ENCODE assay signal across 16 cellular contexts in genomic region chr9:112168197-112168596, GRCh38. TPM values are rescaled to one million over a fixed set of nuclear protein-coding genes. Genes with fewer than 3 reads are reported as not detected.
DNase-seq lines count a peak whose midpoint lies in the region; ATAC-seq and TF ChIP-seq lines count a peak whose summit lies in the region.
"Had no signal": no experiment of that assay in that cellular context is flagged by ENCODE, and none has a peak within 500 bp of the region (broad histone marks: within the 10 kb centered on the region; RNA-seq: fewer than 3 reads in every experiment).

No MANE protein-coding gene starts in this region.

- TF ChIP-seq CTCF in foreskin keratinocyte (conservative IDR thresholded peaks at IDR 0.05) (no peak), transverse colon (IDR thresholded peaks at IDR 0.05) (no peak), prostate gland (IDR thresholded peaks at IDR 0.05) (no peak)

- ATAC-seq in T-cell (replicated peaks in 1 of 4) (peak in 3 of 4 experiments; percentile 34 to 67 (median 64)), foreskin keratinocyte (no peak)

- peaks cover 25% of the 10 kb centered on the region for H3K4me1 Mint-ChIP-seq in activated naive CD4-positive, alpha-beta T cell treated with anti-CD3 and anti-CD28 coated beads for 36 hours (ENCODE audit: low read depth)
- H3K4me1 Mint-ChIP-seq in T-cell: peaks cover 53 to 70% (median 61%) of the 10 kb centered on the region in 3 donors

- no peak for TF ChIP-seq POLR2A in transverse colon (IDR thresholded peaks at IDR 0.05)
- no peak for TF ChIP-seq POLR2A in prostate gland (IDR thresholded peaks at IDR 0.05)

- H3K27ac ChIP-seq in foreskin keratinocyte (peak overlapping the region; percentile 88), transverse colon (peak overlapping the region; percentile 84 to 91 (median 85)), prostate gland (no peak overlapping the region)
- H3K27ac ChIP-seq: uterus had no signal

- H3K36me3 ChIP-seq in transverse colon (no peaks in the 10 kb centered on the region), prostate gland (no peaks in the 10 kb centered on the region)
- H3K36me3 ChIP-seq: uterus had no signal

- H3K4me3 Mint-ChIP-seq in activated naive CD4-positive, alpha-beta T cell treated with anti-CD3 and anti-CD28 coated beads for 36 hours: no peak overlapping the region
- H3K4me3 Mint-ChIP-seq in T-cell: no peak overlapping the region
- H3K4me3 Mint-ChIP-seq: endodermal cell; stimulated activated naive CD8-positive, alpha-beta T cell treated with anti-CD3 and anti-CD28 coated beads, Interleukin-15, Interleukin-2, amounts not matched to agents 100 ng/mL and 50 ng/mL, for 24 hours had no signal

- no peak for TF ChIP-seq EP300 in transverse colon (IDR thresholded peaks at IDR 0.05; ENCODE audit: low read depth)

- H3K27me3 ChIP-seq in foreskin keratinocyte: no peaks in the 10 kb centered on the region
- no peaks in the 10 kb centered on the region for H3K27me3 ChIP-seq in transverse colon
- no peaks in the 10 kb centered on the region for H3K27me3 ChIP-seq in prostate gland (replicated peaks; ENCODE audit: insufficient read depth)
- H3K27me3 ChIP-seq: uterus had no signal

- intact Hi-C loops in activated naive CD4-positive, alpha-beta T cell treated with anti-CD3 and anti-CD28 coated beads for 36 hours (cut with micrococcal nuclease): no loop called here
- intact Hi-C loops in transverse colon (cut with DNase I; ENCODE audit: low total_unique reads) (no loop called here), prostate gland (cut with DNase I) (loop anchor here (5.0 kb wide), 1 partner anchor 164 kb away; the partner anchor contains the start of gene PTBP3)

- no peaks in the 10 kb centered on the region for H3K9me3 Mint-ChIP-seq in activated naive CD4-positive, alpha-beta T cell treated with anti-CD3 and anti-CD28 coated beads for 36 hours
- peaks cover 0 to 4% (median 0%) of the 10 kb centered on the region in 3 donors for H3K9me3 Mint-ChIP-seq in T-cell
- H3K9me3 Mint-ChIP-seq: endodermal cell; stimulated activated naive CD8-positive, alpha-beta T cell treated with anti-CD3 and anti-CD28 coated beads, Interleukin-15, Interleukin-2, amounts not matched to agents 100 ng/mL and 50 ng/mL, for 24 hours had no signal

- no peaks in the 10 kb centered on the region for H3K9me3 ChIP-seq in transverse colon
- H3K9me3 ChIP-seq in prostate gland: no peaks in the 10 kb centered on the region
- H3K9me3 ChIP-seq: uterus had no signal

- CTCF ChIA-PET in activated naive CD4-positive, alpha-beta T cell treated with anti-CD3 and anti-CD28 coated beads for 36 hours (lab: Charles Lee): no interaction called here
- CTCF ChIA-PET in T-cell (lab: Charles Lee) (no interaction called here), HEK293T (lab: Yijun Ruan, JAX) (no interaction called here)

- peak; percentile 44 for DNase-seq in activated naive CD4-positive, alpha-beta T cell treated with anti-CD3 and anti-CD28 coated beads for 36 hours
- no peak for DNase-seq in activated naive CD4-positive, alpha-beta T cell (lab: John Stamatoyannopoulos, UW)
- DNase-seq in T-cell (no peak), foreskin keratinocyte (no peak), transverse colon (peak; percentile 47), HEK293T (ENCODE audit: extremely low spot score) (no peak), NCI-H345 treated with DMSO at 0.1 percent for 48 hours (lab: John Stamatoyannopoulos, UW; ENCODE audit: unreplicated experiment) (no peak), prostate gland (ENCODE audit: low spot score) (no peak)
- DNase-seq: activated T-cell treated with anti-CD3 and anti-CD28 coated beads for 4 hours, amniotic stem cell, endodermal cell, foreskin melanocyte, NCI-H1092, NCI-H774, uterus had no signal

- H3K4me3 ChIP-seq in transverse colon: no peak overlapping the region
- H3K4me3 ChIP-seq in prostate gland: no peak overlapping the region
- H3K4me3 ChIP-seq: uterus had no signal

- no peaks in the 10 kb centered on the region for H3K27me3 Mint-ChIP-seq in activated naive CD4-positive, alpha-beta T cell treated with anti-CD3 and anti-CD28 coated beads for 36 hours (ENCODE audit: low read depth)
- H3K27me3 Mint-ChIP-seq in T-cell: no peaks in the 10 kb centered on the region
- H3K27me3 Mint-ChIP-seq: stimulated activated naive CD8-positive, alpha-beta T cell treated with anti-CD3 and anti-CD28 coated beads, Interleukin-15, Interleukin-2, amounts not matched to agents 100 ng/mL and 50 ng/mL, for 24 hours had no signal

- WGBS in transverse colon (ENCODE audit: low coverage in 1 of 2), 2 donors: 22 to 28% methylated on average over 3 of the region's 3 CpGs
- 80% methylated on average over 3 of the region's 3 CpGs for WGBS in prostate gland

- POLR2A ChIA-PET in T-cell (lab: Charles Lee) (no interaction called here), HEK293T (lab: Yijun Ruan, JAX) (no interaction called here)

- H3K4me1 ChIP-seq in foreskin keratinocyte: peaks cover 20% of the 10 kb centered on the region
- peaks cover 0 to 68% (median 34%) of the 10 kb centered on the region in 4 donors for H3K4me1 ChIP-seq in transverse colon
- H3K4me1 ChIP-seq in prostate gland (replicated peaks): no peaks in the 10 kb centered on the region
- H3K4me1 ChIP-seq: uterus had no signal

- in situ Hi-C loops in transverse colon (cut with MboI; ENCODE audit: low pct_ligation_motif_present in 1 of 4, low pct_unique_long_range_greater_than_20kb in 1 of 4, low sequenced_read_pairs in 3 of 4): no loop called here

- no peak overlapping the region for H3K27ac Mint-ChIP-seq in activated naive CD4-positive, alpha-beta T cell treated with anti-CD3 and anti-CD28 coated beads for 36 hours
- peak overlapping the region in 1 of 2 donors; percentile 39 for H3K27ac Mint-ChIP-seq in T-cell
- H3K27ac Mint-ChIP-seq: endodermal cell; stimulated activated naive CD8-positive, alpha-beta T cell treated with anti-CD3 and anti-CD28 coated beads, Interleukin-15, Interleukin-2, amounts not matched to agents 100 ng/mL and 50 ng/mL, for 24 hours had no signal

- H3K36me3 Mint-ChIP-seq in activated naive CD4-positive, alpha-beta T cell treated with anti-CD3 and anti-CD28 coated beads for 36 hours (ENCODE audit: low read depth): no peaks in the 10 kb centered on the region
- peaks cover 17% of the 10 kb centered on the region for H3K36me3 Mint-ChIP-seq in T-cell

TF ChIP-seq in HEK293T, 16 proteins besides CTCF, POLR2A, EP300 and RAD21:
- no peak for TF ChIP-seq TARDBP (IDR thresholded peaks at IDR 0.05)
- no peak for TF ChIP-seq FOXM1 (IDR thresholded peaks at IDR 0.05; ENCODE audit: borderline replicate concordance)
- TF ChIP-seq SP1 (IDR thresholded peaks at IDR 0.05): no peak
- no peak for TF ChIP-seq ARNT (IDR thresholded peaks at IDR 0.05)
- TF ChIP-seq PKNOX1 (IDR thresholded peaks at IDR 0.05): no peak
- TF ChIP-seq L3MBTL2 (conservative IDR thresholded peaks at IDR 0.05): no peak
- TF ChIP-seq CTBP1 (IDR thresholded peaks at IDR 0.05; ENCODE audit: borderline replicate concordance): no peak
- no peak for TF ChIP-seq FOXK2 (IDR thresholded peaks at IDR 0.05)
- no peak for TF ChIP-seq NFRKB (IDR thresholded peaks at IDR 0.05)
- no peak for TF ChIP-seq LEF1 (IDR thresholded peaks at IDR 0.05; ENCODE audit: borderline replicate concordance)

RNA-seq across cellular contexts. Expression of gene SUSD1, which starts 6.9 kb away (rescaled TPM):
- 1 to 10 TPM; 1.6 to 2.7 TPM for total RNA-seq in activated naive CD4-positive, alpha-beta T cell treated with anti-CD3 and anti-CD28 coated beads for 36 hours
- total RNA-seq in T-cell (10 to 100 TPM in 2 of 5 donors, 1 to 10 TPM in 3; 5.6 to 17.5 (median 7.9) TPM), foreskin keratinocyte (2.5 and 3.2 TPM in 2 replicates), transverse colon (10 to 100 TPM; 22.7 to 83.0 (median 24.7) TPM), prostate gland (10 to 100 TPM; 10.6 to 34.8 TPM)
- 1.1 and 1.9 TPM in 2 replicates for polyA plus RNA-seq in foreskin keratinocyte

Comparison
In these comparisons a context has a peak if more than half of its experiments do, and no peak if none do; other contexts are left out.
1. DNase-seq: peak in activated naive CD4-positive, alpha-beta T cell treated with anti-CD3 and anti-CD28 coated beads for 36 hours (single experiment) and transverse colon (single experiment); none in activated naive CD4-positive, alpha-beta T cell (0 of 4), T-cell (0 of 34), foreskin keratinocyte (0 of 2), HEK293T (single experiment), NCI-H345 treated with DMSO at 0.1 percent for 48 hours (single experiment) and prostate gland (single experiment).
2. H3K27ac ChIP-seq: peak in foreskin keratinocyte (single experiment) and transverse colon (4 of 4); none in prostate gland (0 of 2).